ENCODE assay signal across 8 cellular contexts in genomic region chr1:26787706-26788514, GRCh38. TPM values are rescaled to one million over a fixed set of nuclear protein-coding genes. Genes with fewer than 3 reads are reported as not detected.
DNase-seq lines count a peak whose midpoint lies in the region; ATAC-seq and TF ChIP-seq lines count a peak whose summit lies in the region.

Gene PIGV, plus strand, starts transcription at chr1:26787950. Its CDS starts 2,866 bp downstream, at chr1:26790816.

- peak; percentile 50 for ATAC-seq in GM21360 (IDR thresholded peaks at IDR 0.05; ENCODE audit: unreplicated experiment)

- peak within 1 kb of the TSS; percentile 95 for H3K9ac ChIP-seq in NT2/D1 (ENCODE audit: insufficient read length, low read depth)

- peaks cover 2% of the 10 kb centered on the region for H3K36me3 Mint-ChIP-seq in endothelial cell (ENCODE audit: low read depth, unreplicated experiment)

- H3K27me3 ChIP-seq in NT2/D1 (ENCODE audit: insufficient read depth, insufficient read length): no peaks in the 10 kb centered on the region

- H3K4me3 ChIP-seq in NT2/D1 (ENCODE audit: insufficient read length, low read depth): peak within 1 kb of the TSS; percentile 91

- no peaks in the 10 kb centered on the region for H3K9me3 ChIP-seq in NT2/D1 (ENCODE audit: insufficient read depth, low read length)

- H3K27ac Mint-ChIP-seq in endothelial cell (ENCODE audit: unreplicated experiment): peak within 1 kb of the TSS; percentile 99

- H3K9me3 Mint-ChIP-seq in endothelial cell (ENCODE audit: unreplicated experiment): no peaks in the 10 kb centered on the region

- DNase-seq in COR-L47 (lab: John Stamatoyannopoulos, UW): peak; percentile 84
- peak in 71 of 76 experiments; percentile 34 to 95 (median 78) for DNase-seq in HUDEP-2 (lab: John Stamatoyannopoulos, UW; ENCODE audit: unreplicated experiment in 76 of 76)
- DNase-seq in NT2/D1 (ENCODE audit: low read depth, low spot score): peak; percentile 93
- peak; percentile 55 for DNase-seq in activated CD8-positive, alpha-beta memory T cell treated with anti-CD3 and anti-CD28 coated beads, Interleukin-2, amount 50 U/mL, for 1 hour (ENCODE audit: extremely low read depth)
- DNase-seq in endothelial cell (ENCODE audit: low spot score): peak; percentile 93
- peak; percentile 74 for DNase-seq in middle frontal gyrus (ENCODE audit: extremely low spot score, low spot score)
- peak; percentile 84 to 86 for DNase-seq in stimulated activated CD8-positive, alpha-beta memory T cell treated with anti-CD3 and anti-CD28 coated beads, Interleukin-2, amount 100 ng/mL, for 48 hours (ENCODE audit: low read depth in 2 of 2)

- peak within 1 kb of the TSS; percentile 97 for H3K4me3 Mint-ChIP-seq in endothelial cell (ENCODE audit: unreplicated experiment)

- peaks cover 16% of the 10 kb centered on the region for H3K36me3 ChIP-seq in NT2/D1 (ENCODE audit: insufficient read depth, insufficient read length, low read length)

- peak; percentile 19 for TF ChIP-seq CTCF in endothelial cell (IDR thresholded peaks at IDR 0.05; ENCODE audit: unreplicated experiment)

- H3K4me1 ChIP-seq in NT2/D1 (ENCODE audit: insufficient read depth, insufficient read length): peaks cover 19% of the 10 kb centered on the region

- H3K27me3 Mint-ChIP-seq in endothelial cell (ENCODE audit: unreplicated experiment): peaks cover 18% of the 10 kb centered on the region

- peaks cover 64% of the 10 kb centered on the region for H3K4me1 Mint-ChIP-seq in endothelial cell (ENCODE audit: unreplicated experiment)

RNA-seq across cellular contexts. Expression of gene PIGV, which starts in this region (rescaled TPM):
- 7.6 TPM for total RNA-seq in endothelial cell (ENCODE audit: unreplicated experiment)

Comparison
In these comparisons a context has a peak if more than half of its experiments do, and no peak if none do; other contexts are left out.
1. Peak in every context shown above with its lines: DNase-seq, ATAC-seq and H3K4me3 ChIP-seq.